23 cellular contexts compared by ENCODE assay signal in genomic region chr9:76845254-76845653, GRCh38.
"Had no signal": no experiment of that assay in that cellular context is flagged by ENCODE, and none has a peak within 500 bp of the region (broad histone marks: within the 10 kb centered on the region; RNA-seq: fewer than 3 reads in every experiment).

No MANE protein-coding gene starts in this region.

- H3K36me3 ChIP-seq: left lung, prostate gland, spleen, thyroid gland had no signal

- H3K9me3 Mint-ChIP-seq: mesothelial cell of epicardium; stimulated activated naive CD8-positive, alpha-beta T cell treated with anti-CD3 and anti-CD28 coated beads, Interleukin-15, Interleukin-2, amounts not matched to agents 100 ng/mL and 50 ng/mL, for 24 hours; type B pancreatic cell had no signal

- H3K27ac ChIP-seq: foreskin keratinocyte, left lung, skin epidermis, spleen, thyroid gland had no signal

- H3K4me3 ChIP-seq: dorsolateral prefrontal cortex, left lung, mucosa of descending colon, prostate gland, skin epidermis, spleen, thyroid gland had no signal

- H3K4me1 ChIP-seq: foreskin keratinocyte, left lung, prostate gland, spleen, thyroid gland had no signal

- H3K36me3 Mint-ChIP-seq: mesothelial cell of epicardium; stimulated activated naive B cell treated with anti-CD40 and anti-IgM and Interleukin-4, amounts not matched to agents 10 μg/mL and 1 μg/mL and 100 μg/mL, for 72 hours; type B pancreatic cell had no signal

- H3K4me1 Mint-ChIP-seq: naive thymus-derived CD8-positive, alpha-beta T cell; stimulated activated naive B cell treated with anti-CD40 and anti-IgM and Interleukin-4, amounts not matched to agents 10 μg/mL and 1 μg/mL and 100 μg/mL, for 72 hours had no signal

- H3K4me3 Mint-ChIP-seq: mesothelial cell of epicardium; naive thymus-derived CD8-positive, alpha-beta T cell; nephron progenitor cell; stimulated activated naive B cell treated with anti-CD40 and anti-IgM and Interleukin-4, amounts not matched to agents 10 μg/mL and 1 μg/mL and 100 μg/mL, for 72 hours; stimulated activated naive CD8-positive, alpha-beta T cell treated with anti-CD3 and anti-CD28 coated beads, Interleukin-15, Interleukin-2, amounts not matched to agents 100 ng/mL and 50 ng/mL, for 24 hours; type B pancreatic cell had no signal

- DNase-seq: caudate nucleus; cerebellar nuclear complex; dorsolateral prefrontal cortex; effector CD4-positive, alpha-beta T cell; foreskin keratinocyte; hypothalamus; left cardiac atrium; left lung; mesenchymal stem cell; mucosa of descending colon; naive thymus-derived CD8-positive, alpha-beta T cell; nephron progenitor cell; nucleus accumbens; right cardiac atrium; spleen; stimulated activated CD4-positive, alpha-beta T cell treated with anti-CD3 and anti-CD28 coated beads, Interleukin-2, amount 100 ng/mL, for 48 hours; stimulated activated naive B cell treated with anti-CD40 and anti-IgM and Interleukin-4, amounts not matched to agents 10 μg/mL and 1 μg/mL and 100 μg/mL, for 72 hours; thyroid gland had no signal

- H3K9me3 ChIP-seq: left lung, mucosa of descending colon, prostate gland, spleen, thyroid gland had no signal

- H3K27ac Mint-ChIP-seq: mesothelial cell of epicardium; naive thymus-derived CD8-positive, alpha-beta T cell; nephron progenitor cell; stimulated activated naive B cell treated with anti-CD40 and anti-IgM and Interleukin-4, amounts not matched to agents 10 μg/mL and 1 μg/mL and 100 μg/mL, for 72 hours; stimulated activated naive CD8-positive, alpha-beta T cell treated with anti-CD3 and anti-CD28 coated beads, Interleukin-15, Interleukin-2, amounts not matched to agents 100 ng/mL and 50 ng/mL, for 24 hours; type B pancreatic cell had no signal

- H3K27me3 ChIP-seq: dorsolateral prefrontal cortex, foreskin keratinocyte, left lung, spleen, thyroid gland had no signal

- ATAC-seq: foreskin keratinocyte; left cardiac atrium; left lung; mucosa of descending colon; naive thymus-derived CD8-positive, alpha-beta T cell; right cardiac atrium; stimulated activated naive B cell treated with anti-CD40 and anti-IgM and Interleukin-4, amounts not matched to agents 10 μg/mL and 1 μg/mL and 100 μg/mL, for 72 hours had no signal
